1 cellular context compared by ENCODE assay signal in genomic region chr19:16902545-16902944, GRCh38.
TF ChIP-seq lines count a peak whose summit lies in the region.

No MANE protein-coding gene starts in this region.

TF ChIP-seq in K562, 482 proteins besides CTCF, POLR2A, EP300 and RAD21 (continued from another document):
- TF ChIP-seq THAP7 (CRISPR knock-in tag; IDR thresholded peaks at IDR 0.05) = no peak
